ENCODE assay signal across 8 cellular contexts in the genomic region with DNA sequence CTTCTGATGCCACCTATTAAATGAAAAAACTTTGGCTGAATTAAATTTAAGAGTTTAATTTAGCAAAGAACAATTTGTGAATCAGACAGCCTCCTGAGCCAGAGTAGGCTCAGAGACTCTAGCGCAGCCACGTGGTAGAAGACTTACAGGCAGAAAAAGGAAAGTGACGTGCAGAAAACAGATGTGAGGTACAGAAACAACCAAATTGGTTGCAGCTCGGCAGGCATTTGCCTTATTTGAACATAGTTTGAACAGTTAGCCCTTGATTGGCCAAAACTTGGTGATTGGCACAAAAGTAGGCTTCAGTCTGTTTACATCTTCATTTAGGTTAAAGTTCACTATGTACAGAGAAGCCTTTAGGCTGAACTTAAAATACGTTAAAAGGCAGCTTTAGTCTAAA. TPM values are rescaled to one million over a fixed set of nuclear protein-coding genes. Genes with fewer than 3 reads are reported as not detected.
DNase-seq lines count a peak whose midpoint lies in the region; ATAC-seq and TF ChIP-seq lines count a peak whose summit lies in the region.

No MANE protein-coding gene starts in this region.

- H3K9me3 ChIP-seq in fibroblast of lung (ENCODE audit: control insufficient read depth, insufficient read depth, low read depth, low read length) (no peaks in the 10 kb centered on the region), PC-3 (ENCODE audit: low read length) (no peaks in the 10 kb centered on the region)

- H3K27me3 ChIP-seq in fibroblast of lung (ENCODE audit: control insufficient read depth, insufficient read depth, low read length) (no peaks in the 10 kb centered on the region), PC-3 (ENCODE audit: low read length) (no peaks in the 10 kb centered on the region)

- no peaks in the 10 kb centered on the region for H3F3A ChIP-seq in PC-3 (ENCODE audit: low read length, unreplicated experiment)

- H3K4me2 ChIP-seq in fibroblast of lung (ENCODE audit: extremely low read depth, insufficient read depth, low read length): no peak overlapping the region
- H3K4me2 ChIP-seq in PC-3 (ENCODE audit: low read length): no peak overlapping the region

- no peak for ATAC-seq in PC-3

- H3K36me3 ChIP-seq in fibroblast of lung (ENCODE audit: control insufficient read depth, insufficient read depth, low read length): no peaks in the 10 kb centered on the region
- H3K36me3 ChIP-seq in PC-3 (ENCODE audit: low read depth, low read length): no peaks in the 10 kb centered on the region

- H3K4me3 ChIP-seq in fibroblast of lung (replicated peaks in 1 of 4; ENCODE audit: control extremely low read depth in 1 of 4, insufficient read depth in 1 of 4, low read depth in 3 of 4, low read length in 4 of 4): no peak overlapping the region
- no peak overlapping the region for H3K4me3 ChIP-seq in PC-3 (ENCODE audit: low read length)

- no TSS peak for BruUV-seq in PC-3 (replicated peaks; lab: Mats Ljungman, UMichigan)

- CTCF ChIA-PET in PC-3 (lab: Charles Lee): no interaction called here

- H2AFZ ChIP-seq in fibroblast of lung (ENCODE audit: low read length) (no peak overlapping the region), PC-3 (ENCODE audit: low read length) (no peak overlapping the region)

- peak; percentile 30 to 63 for TF ChIP-seq CTCF in fibroblast of lung (conservative IDR thresholded peaks at IDR 0.05 in 1 of 2, IDR thresholded peaks at IDR 0.05 in 1 of 2; ENCODE audit: low read depth in 1 of 2, low read length in 2 of 2)
- no peak for TF ChIP-seq CTCF in PC-3 (conservative IDR thresholded peaks at IDR 0.05; ENCODE audit: low read depth, low read length)

- H3K27ac ChIP-seq in fibroblast of lung (ENCODE audit: insufficient read depth, low read length): no peak overlapping the region
- no peak overlapping the region for H3K27ac ChIP-seq in PC-3 (ENCODE audit: low read length)

- H3K4me1 ChIP-seq in fibroblast of lung (ENCODE audit: control insufficient read depth, extremely low read depth, insufficient read depth, low read length): no peaks in the 10 kb centered on the region
- no peaks in the 10 kb centered on the region for H3K4me1 ChIP-seq in PC-3 (ENCODE audit: insufficient read depth, low read length)

- intact Hi-C loops in PC-3 (cut with micrococcal nuclease): no loop called here

- DNase-seq in DMS 273 treated with DMSO at 0.1 percent for 48 hours (lab: John Stamatoyannopoulos, UW) (peak; percentile 40), OCI-M1 (lab: John Stamatoyannopoulos, UW) (peak; percentile 36), fibroblast of lung (ENCODE audit: low read depth in 2 of 2) (peak; percentile 67 to 91), non-pigmented ciliary epithelial cell (ENCODE audit: low read depth) (peak; percentile 52), NCI-H146 treated with DMSO at 0.1 percent for 48 hours (lab: John Stamatoyannopoulos, UW; ENCODE audit: unreplicated experiment) (no peak), SW480 (ENCODE audit: low spot score) (no peak), PC-3 (no peak)
- DNase-seq in stimulated activated CD4-positive, alpha-beta T cell treated with anti-CD3 and anti-CD28 coated beads, Interleukin-4, amount 100 ng/mL, for 1 hour: no peak

- no peaks in the 10 kb centered on the region for H3K9me2 ChIP-seq in PC-3 (replicated peaks; ENCODE audit: low read length)

- no peak overlapping the region for H3K9ac ChIP-seq in fibroblast of lung (ENCODE audit: insufficient read depth, low read length)
- H3K9ac ChIP-seq in PC-3 (ENCODE audit: low read length): no peak overlapping the region

- POLR2A ChIA-PET in PC-3 (lab: Charles Lee; ENCODE audit: unreplicated experiment): no interaction called here

- H3K79me2 ChIP-seq in fibroblast of lung (ENCODE audit: control insufficient read depth, insufficient read depth, low read length): no peaks in the 10 kb centered on the region
- no peaks in the 10 kb centered on the region for H3K79me2 ChIP-seq in PC-3 (ENCODE audit: low read length)

- H4K20me1 ChIP-seq in fibroblast of lung (ENCODE audit: control insufficient read depth, extremely low read depth, insufficient read depth, low read length) (no peaks in the 10 kb centered on the region), PC-3 (ENCODE audit: low read length) (no peaks in the 10 kb centered on the region)

RNA-seq across cellular contexts. Expression of a gene that starts 22.9 kb away (rescaled TPM):
- total RNA-seq in fibroblast of lung: 0.51 and 0.83 TPM in 2 replicates
- polyA plus RNA-seq in fibroblast of lung: 0.24 TPM in 1 of 2 replicates, not detected in the other
- polyA plus RNA-seq in fibroblast of lung (2012): 0.33 TPM in 1 of 2 replicates, not detected in the other
- not detected in 2 replicates for polyA minus RNA-seq in fibroblast of lung (ENCODE audit: low replicate concordance)
- total RNA-seq in PC-3 (2014; rRNA removed): 0.23 and 2.1 TPM in 2 replicates

RNA-seq across cellular contexts. Expression of a gene that starts 49.8 kb away (rescaled TPM):
- total RNA-seq in fibroblast of lung: 18.2 and 18.7 TPM in 2 replicates
- 20.9 and 26.6 TPM in 2 replicates for polyA plus RNA-seq in fibroblast of lung
- polyA plus RNA-seq in fibroblast of lung (2012): 19.0 and 29.2 TPM in 2 replicates
- 0.82 and 1.1 TPM in 2 replicates for polyA minus RNA-seq in fibroblast of lung (ENCODE audit: low replicate concordance)
- total RNA-seq in PC-3 (2014; rRNA removed): 96.0 and 98.6 TPM in 2 replicates

Comparison
In these comparisons a context has a peak if more than half of its experiments do, and no peak if none do; other contexts are left out.
1. DNase-seq: peak in DMS 273 treated with DMSO at 0.1 percent for 48 hours (single experiment), OCI-M1 (single experiment), fibroblast of lung (2 of 2) and non-pigmented ciliary epithelial cell (single experiment); none in NCI-H146 treated with DMSO at 0.1 percent for 48 hours (single experiment), SW480 (single experiment), stimulated activated CD4-positive, alpha-beta T cell treated with anti-CD3 and anti-CD28 coated beads, Interleukin-4, amount 100 ng/mL, for 1 hour (single experiment) and PC-3 (single experiment).